In the genomic region with DNA sequence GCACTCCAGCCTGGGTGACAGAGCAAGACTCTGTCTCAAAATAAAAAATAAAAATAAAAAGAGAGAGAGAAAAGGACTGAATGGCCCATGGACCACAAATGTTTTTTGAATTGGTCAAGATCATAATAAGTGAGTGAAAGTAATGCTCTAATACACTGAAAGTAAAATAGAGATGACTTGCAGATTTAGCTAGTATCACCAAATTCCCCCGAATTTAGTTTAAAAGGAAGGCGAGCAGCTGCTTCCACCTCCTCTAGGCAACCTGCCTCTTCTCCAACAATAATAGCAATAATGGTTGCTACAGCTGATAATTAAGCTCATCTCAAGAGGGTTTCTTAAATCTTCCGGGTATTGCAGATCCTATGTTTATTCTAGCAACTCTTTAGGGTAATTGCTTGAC, we compare ENCODE assay signal across 13 cellular contexts. TPM values are rescaled to one million over a fixed set of nuclear protein-coding genes. Genes with fewer than 3 reads are reported as not detected.
DNase-seq lines count a peak whose midpoint lies in the region; ATAC-seq, FAIRE-seq and TF ChIP-seq lines count a peak whose summit lies in the region.
"Had no signal": no experiment of that assay in that cellular context is flagged by ENCODE, and none has a peak within 500 bp of the region (broad histone marks: within the 10 kb centered on the region; RNA-seq: fewer than 3 reads in every experiment).

No MANE protein-coding gene starts in this region.

- peaks cover 96% of the 10 kb centered on the region for H3K79me2 ChIP-seq in astrocyte (ENCODE audit: insufficient read depth, low read length)

- peak overlapping the region; percentile 7 to 98 (median 75); a peak in 16 of 22 replicates for H3K27ac ChIP-seq in BLaER1 treated with 17β-estradiol and CSF1 and Interleukin-3, amounts not matched to agents 10 nM and 100 nM
- H3K27ac ChIP-seq in HL-60 (replicated peaks), result peak overlapping the region; percentile 89
- H3K27ac ChIP-seq in astrocyte (ENCODE audit: low read depth, low read length), result peak overlapping the region; percentile 59
- H3K27ac ChIP-seq in neutrophil, result peak overlapping the region; percentile 82
- H3K27ac ChIP-seq: breast epithelium, parathyroid adenoma had no signal

- peaks cover 5% of the 10 kb centered on the region for H3K36me3 Mint-ChIP-seq in astrocyte (ENCODE audit: low read depth, unreplicated experiment)

- no peaks in the 10 kb centered on the region for H3K9me3 Mint-ChIP-seq in astrocyte (ENCODE audit: unreplicated experiment)
- H3K9me3 Mint-ChIP-seq: CD8-positive, alpha-beta memory T cell had no signal

- no peaks in the 10 kb centered on the region for H3K9me3 ChIP-seq in BLaER1 treated with 17β-estradiol and CSF1 and Interleukin-3, amounts not matched to agents 10 nM and 100 nM (replicated peaks in 1 of 11)
- H3K9me3 ChIP-seq in astrocyte (ENCODE audit: insufficient read depth, low read depth, low read length) (no peaks in the 10 kb centered on the region), neutrophil (no peaks in the 10 kb centered on the region)
- H3K9me3 ChIP-seq: breast epithelium had no signal

- no peak overlapping the region for H2AFZ ChIP-seq in astrocyte (ENCODE audit: low read depth, low read length)
- H2AFZ ChIP-seq: parathyroid adenoma had no signal

- H3K4me1 ChIP-seq in BLaER1 treated with 17β-estradiol and CSF1 and Interleukin-3, amounts not matched to agents 10 nM and 100 nM, result peaks cover 72 to 99% (median 89%) of the 10 kb centered on the region in 10 experiments
- H3K4me1 ChIP-seq in astrocyte (ENCODE audit: insufficient read depth, low read length) (peaks cover 27% of the 10 kb centered on the region), neutrophil (ENCODE audit: control insufficient read depth in 1 of 2, insufficient read depth in 1 of 2, low read depth in 1 of 2, low read length in 1 of 2) (peaks cover 68 to 74% of the 10 kb centered on the region in 2 experiments)

- H3K4me1 Mint-ChIP-seq in astrocyte (ENCODE audit: low read depth, unreplicated experiment), result peaks cover 60% of the 10 kb centered on the region

- no peaks in the 10 kb centered on the region for H3K27me3 ChIP-seq in BLaER1 treated with 17β-estradiol and CSF1 and Interleukin-3, amounts not matched to agents 10 nM and 100 nM
- H3K27me3 ChIP-seq in HL-60 (ENCODE audit: insufficient read depth, poor library complexity, severe bottlenecking) (no peaks in the 10 kb centered on the region), astrocyte (ENCODE audit: insufficient read depth, low read length) (no peaks in the 10 kb centered on the region), neutrophil (no peaks in the 10 kb centered on the region)
- H3K27me3 ChIP-seq: breast epithelium had no signal

- peak overlapping the region in 3 of 11 experiments; percentile 56 to 86 (median 77); a peak in 4 of 22 replicates for H3K9ac ChIP-seq in BLaER1 treated with 17β-estradiol and CSF1 and Interleukin-3, amounts not matched to agents 10 nM and 100 nM
- H3K9ac ChIP-seq in astrocyte (ENCODE audit: low read length), result no peak overlapping the region
- H3K9ac ChIP-seq: parathyroid adenoma had no signal

- TF ChIP-seq CTCF in HL-60 (IDR thresholded peaks at IDR 0.05; ENCODE audit: insufficient read depth, low read length), result no peak
- no peak for TF ChIP-seq CTCF in astrocyte (IDR thresholded peaks at IDR 0.05; ENCODE audit: insufficient read depth, low read depth, low read length)
- TF ChIP-seq CTCF in neutrophil (IDR thresholded peaks at IDR 0.05), result no peak

- peaks cover 7 to 59% (median 27%) of the 10 kb centered on the region in 11 experiments; a peak in 17 of 22 replicates for H3K36me3 ChIP-seq in BLaER1 treated with 17β-estradiol and CSF1 and Interleukin-3, amounts not matched to agents 10 nM and 100 nM
- no peaks in the 10 kb centered on the region for H3K36me3 ChIP-seq in astrocyte (ENCODE audit: insufficient read depth, low read length)
- peaks cover 7% of the 10 kb centered on the region for H3K36me3 ChIP-seq in neutrophil
- H3K36me3 ChIP-seq: breast epithelium had no signal

- H3K27ac Mint-ChIP-seq in astrocyte (ENCODE audit: unreplicated experiment), result peak overlapping the region; percentile 18

- FAIRE-seq in astrocyte (lab: Jason Lieb, UNC), result no peak
- FAIRE-seq: TTC549 had no signal

- no peak overlapping the region for H3K4me3 Mint-ChIP-seq in astrocyte (ENCODE audit: unreplicated experiment)

- no peak overlapping the region for H3K4me3 ChIP-seq in BLaER1 treated with 17β-estradiol and CSF1 and Interleukin-3, amounts not matched to agents 10 nM and 100 nM
- no peak overlapping the region for H3K4me3 ChIP-seq in HL-60 (replicated peaks; ENCODE audit: insufficient read depth, low read length)
- no peak overlapping the region for H3K4me3 ChIP-seq in astrocyte (ENCODE audit: insufficient read depth, low read depth, low read length)
- no peak overlapping the region for H3K4me3 ChIP-seq in neutrophil (ENCODE audit: low read depth in 1 of 2, low read length in 1 of 2)
- H3K4me3 ChIP-seq: breast epithelium had no signal

- H3K4me2 ChIP-seq in BLaER1 treated with 17β-estradiol and CSF1 and Interleukin-3, amounts not matched to agents 10 nM and 100 nM, result peak overlapping the region; percentile 54 to 93 (median 83)
- no peak overlapping the region for H3K4me2 ChIP-seq in astrocyte (ENCODE audit: low read length)

- H3K27me3 Mint-ChIP-seq in astrocyte (ENCODE audit: low read depth, unreplicated experiment), result no peaks in the 10 kb centered on the region

- DNase-seq in HL-60 (ENCODE audit: low read depth in 1 of 2, low spot score in 1 of 2) (no peak), astrocyte (ENCODE audit: low read depth) (no peak), NCI-H526 (lab: John Stamatoyannopoulos, UW) (no peak)
- DNase-seq: CD8-positive, alpha-beta memory T cell; NCI-H2081 treated with DMSO at 0.1 percent for 48 hours; NK-92 treated with Interleukin-12 subunit alpha and Interleukin-12 subunit beta, amount 100 ng/mL, for 24 hours had no signal

- ATAC-seq in SK-N-SH treated with all-trans-retinoic acid at 6 μM for 48 hours (no peak), GM21528 (IDR thresholded peaks at IDR 0.05; ENCODE audit: low FRiP score, unreplicated experiment) (no peak)

- H4K20me1 ChIP-seq in BLaER1 treated with 17β-estradiol and CSF1 and Interleukin-3, amounts not matched to agents 10 nM and 100 nM, result peaks cover 95 to 100% (median 100%) of the 10 kb centered on the region in 11 experiments
- peaks cover 59% of the 10 kb centered on the region for H4K20me1 ChIP-seq in astrocyte (ENCODE audit: insufficient read depth, low read length)

TF ChIP-seq in SK-N-SH treated with all-trans-retinoic acid at 6 μM for 48 hours, 23 proteins besides CTCF, POLR2A, EP300 and RAD21:
- TF ChIP-seq CSDC2 (CRISPR knock-in tag; IDR thresholded peaks at IDR 0.05) (no peak), TOX (CRISPR knock-in tag; IDR thresholded peaks at IDR 0.05; ENCODE audit: borderline replicate concordance) (no peak)

RNA-seq across cellular contexts. Expression of a gene that starts 36.8 kb away (rescaled TPM):
- total RNA-seq in astrocyte, result 92.8 and 101 TPM in 2 replicates

RNA-seq across cellular contexts. Expression of a gene that starts 49.2 kb away (rescaled TPM):
- 32.4 and 33.9 TPM in 2 replicates for total RNA-seq in astrocyte
